Comparison of ENCODE assay signal across 10 cellular contexts in the genomic region with DNA sequence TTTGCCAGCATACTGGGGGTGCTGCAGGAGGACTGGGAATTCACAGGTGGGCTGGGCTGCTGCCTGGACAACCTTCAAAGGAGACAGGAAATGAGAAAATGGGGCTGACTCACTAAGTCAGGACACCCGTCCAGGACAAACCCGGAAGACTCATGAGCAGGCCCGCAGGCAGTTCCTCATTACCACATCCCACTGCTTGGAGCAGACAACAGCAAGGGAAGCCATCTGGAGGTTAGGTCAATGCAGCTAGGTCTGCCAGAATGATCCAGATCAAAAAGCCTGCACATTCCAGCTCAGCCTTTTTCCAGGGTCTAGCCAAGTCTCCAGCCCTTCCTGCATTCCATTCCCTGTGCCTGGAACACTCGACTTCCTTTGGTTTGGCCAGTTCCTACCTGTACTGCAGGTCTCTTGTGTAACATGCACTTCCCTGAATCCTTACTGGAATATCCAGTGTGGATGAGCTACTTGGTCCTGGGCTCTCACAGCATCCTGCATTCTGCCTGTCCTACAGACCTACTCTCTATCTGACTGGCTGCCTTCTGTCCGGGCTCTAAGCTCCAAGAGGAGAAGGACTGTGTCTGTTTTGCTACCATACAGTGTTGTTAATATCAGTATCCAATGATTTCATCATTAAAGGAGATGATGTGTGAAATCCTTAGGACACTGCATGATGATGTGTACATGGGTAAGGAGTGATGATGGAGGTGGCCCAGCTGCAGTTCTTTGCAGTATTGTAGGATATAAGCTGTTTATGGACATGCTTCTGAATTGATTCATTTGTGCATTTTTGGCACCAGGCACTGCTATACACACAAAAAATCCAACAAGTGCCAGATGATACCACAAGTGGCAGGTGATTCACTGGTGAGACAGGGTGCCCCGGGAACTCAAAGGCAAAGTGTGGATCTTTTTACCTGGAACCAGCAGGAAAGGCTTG.
DNase-seq lines count a peak whose midpoint lies in the region; TF ChIP-seq lines count a peak whose summit lies in the region.
"Had no signal": no experiment of that assay in that cellular context is flagged by ENCODE, and none has a peak within 500 bp of the region (broad histone marks: within the 10 kb centered on the region; RNA-seq: fewer than 3 reads in every experiment).

No MANE protein-coding gene starts in this region.

- H3K9me3 ChIP-seq in SK-N-SH (no peaks in the 10 kb centered on the region), suprapubic skin (no peaks in the 10 kb centered on the region), MM.1S (replicated peaks; ENCODE audit: insufficient read depth, low read length) (no peaks in the 10 kb centered on the region)
- H3K9me3 ChIP-seq: A549 had no signal

- WGBS in SK-N-SH (ENCODE audit: low lambda C conversion rate): 25% methylated on average over 6 of the region's 6 CpGs
- 42% methylated on average over 6 of the region's 6 CpGs for WGBS in suprapubic skin

- 0 out of 2 replicates have a peak, but pooled peaks have one; percentile 19 for TF ChIP-seq RAD21 in SK-N-SH (IDR thresholded peaks at IDR 0.05; ENCODE audit: low read length)

- TF ChIP-seq EP300 in SK-N-SH (IDR thresholded peaks at IDR 0.05; ENCODE audit: borderline replicate concordance in 1 of 2, low read depth in 1 of 2, low read length in 1 of 2): peak; percentile 48 to 70; a peak in 3 of 4 replicates
- no peak for TF ChIP-seq EP300 in suprapubic skin (IDR thresholded peaks at IDR 0.05)

- H3K4me1 ChIP-seq in SK-N-SH (ENCODE audit: control insufficient read depth in 1 of 2, insufficient read depth in 2 of 2, low read depth in 1 of 2, low read length in 1 of 2) (peaks cover 24 to 55% of the 10 kb centered on the region in 2 experiments; a peak in 3 of 4 replicates), suprapubic skin (peaks cover 14% of the 10 kb centered on the region), MM.1S (ENCODE audit: low read length) (no peaks in the 10 kb centered on the region)
- H3K4me1 ChIP-seq: A549 had no signal

- no peak for TF ChIP-seq CTCF in SK-N-SH (IDR thresholded peaks at IDR 0.05)
- no peak for TF ChIP-seq CTCF in fibroblast of villous mesenchyme (IDR thresholded peaks at IDR 0.05; ENCODE audit: insufficient read depth, low read depth, low read length)
- no peak for TF ChIP-seq CTCF in suprapubic skin (IDR thresholded peaks at IDR 0.05)
- no peak for TF ChIP-seq CTCF in MM.1S (IDR thresholded peaks at IDR 0.05; ENCODE audit: low read length)
- TF ChIP-seq CTCF in GM10266 (IDR thresholded peaks at IDR 0.05; ENCODE audit: control insufficient read depth, insufficient read depth, low read depth, missing control alignments): no peak

- no peaks in the 10 kb centered on the region for H3K27me3 ChIP-seq in SK-N-SH (ENCODE audit: insufficient read depth)
- H3K27me3 ChIP-seq in suprapubic skin: no peaks in the 10 kb centered on the region
- no peaks in the 10 kb centered on the region for H3K27me3 ChIP-seq in MM.1S (replicated peaks; ENCODE audit: insufficient read depth, low read length)

- H3K4me2 ChIP-seq in SK-N-SH (no peak overlapping the region), MM.1S (ENCODE audit: low read depth, low read length) (no peak overlapping the region)
- H3K4me2 ChIP-seq: A549 had no signal

- POLR2A ChIA-PET in SK-N-SH (lab: Yijun Ruan, JAX): no interaction called here

- H3K9ac ChIP-seq in SK-N-SH (no peak overlapping the region), MM.1S (ENCODE audit: low read length) (no peak overlapping the region)

- no peaks in the 10 kb centered on the region for H3K79me2 ChIP-seq in SK-N-SH (ENCODE audit: insufficient read depth)
- no peaks in the 10 kb centered on the region for H3K79me2 ChIP-seq in MM.1S (ENCODE audit: low read length)

- peaks cover 13% of the 10 kb centered on the region for H3F3A ChIP-seq in SK-N-SH (replicated peaks; ENCODE audit: insufficient read depth)
- H3F3A ChIP-seq in MM.1S (ENCODE audit: insufficient read depth, low read length): no peaks in the 10 kb centered on the region

- CTCF ChIA-PET in SK-N-SH (lab: Yijun Ruan, JAX): no interaction called here

- H3K36me3 ChIP-seq in SK-N-SH (replicated peaks in 1 of 2; ENCODE audit: control insufficient read depth in 1 of 2, insufficient read depth in 2 of 2, low read length in 1 of 2) (no peaks in the 10 kb centered on the region), suprapubic skin (no peaks in the 10 kb centered on the region), MM.1S (replicated peaks; ENCODE audit: insufficient read depth, low read length) (no peaks in the 10 kb centered on the region)

- no peaks in the 10 kb centered on the region for H3K9me2 ChIP-seq in SK-N-SH
- no peaks in the 10 kb centered on the region for H3K9me2 ChIP-seq in MM.1S (replicated peaks; ENCODE audit: insufficient read depth, low read length)

- no peak overlapping the region for H3K4me3 ChIP-seq in SK-N-SH (ENCODE audit: low read depth in 2 of 2, low read length in 1 of 2)
- no peak overlapping the region for H3K4me3 ChIP-seq in fibroblast of villous mesenchyme (ENCODE audit: low read depth, low read length)
- H3K4me3 ChIP-seq in suprapubic skin: no peak overlapping the region
- no peak overlapping the region for H3K4me3 ChIP-seq in MM.1S (ENCODE audit: low read length)
- H3K4me3 ChIP-seq: A549 had no signal

- peak overlapping the region; percentile 54; the same call in 1 of the 2 replicates for H2AFZ ChIP-seq in SK-N-SH (ENCODE audit: low read depth)
- H2AFZ ChIP-seq in MM.1S (ENCODE audit: low read length): no peak overlapping the region

- H3K27ac ChIP-seq in SK-N-SH (ENCODE audit: low read depth in 2 of 2, low read length in 1 of 2) (peak overlapping the region; percentile 46 to 63; a peak in 3 of 4 replicates), suprapubic skin (peak overlapping the region; percentile 20), MM.1S (ENCODE audit: low read length) (no peak overlapping the region)
- H3K27ac ChIP-seq: A549 had no signal

- no peaks in the 10 kb centered on the region for H4K20me1 ChIP-seq in SK-N-SH (ENCODE audit: insufficient read depth)
- no peaks in the 10 kb centered on the region for H4K20me1 ChIP-seq in MM.1S (ENCODE audit: insufficient read depth, low read length)

- DNase-seq in NCI-H1694 treated with DMSO at 0.1 percent for 48 hours (lab: John Stamatoyannopoulos, UW): peak; percentile 9
- no peak for DNase-seq in NCI-H1694 (lab: John Stamatoyannopoulos, UW)
- peak; percentile 54 for DNase-seq in SK-N-SH
- DNase-seq in fibroblast of villous mesenchyme (ENCODE audit: low read depth): peak; percentile 68
- peak in 1 of 2 donors; percentile 69 for DNase-seq in suprapubic skin (ENCODE audit: low spot score in 2 of 2)
- DNase-seq in GF-D8 (lab: John Stamatoyannopoulos, UW): no peak
- DNase-seq in MM.1S: no peak
- no peak for DNase-seq in GM10266 (ENCODE audit: extremely low spot score)
- DNase-seq: NCI-H187 treated with DMSO at 0.1 percent for 48 hours had no signal

- TF ChIP-seq POLR2A in suprapubic skin (IDR thresholded peaks at IDR 0.05): no peak

TF ChIP-seq in SK-N-SH, 30 proteins besides CTCF, POLR2A, EP300 and RAD21 (continues in another document):
- TF ChIP-seq, protein P1, sequence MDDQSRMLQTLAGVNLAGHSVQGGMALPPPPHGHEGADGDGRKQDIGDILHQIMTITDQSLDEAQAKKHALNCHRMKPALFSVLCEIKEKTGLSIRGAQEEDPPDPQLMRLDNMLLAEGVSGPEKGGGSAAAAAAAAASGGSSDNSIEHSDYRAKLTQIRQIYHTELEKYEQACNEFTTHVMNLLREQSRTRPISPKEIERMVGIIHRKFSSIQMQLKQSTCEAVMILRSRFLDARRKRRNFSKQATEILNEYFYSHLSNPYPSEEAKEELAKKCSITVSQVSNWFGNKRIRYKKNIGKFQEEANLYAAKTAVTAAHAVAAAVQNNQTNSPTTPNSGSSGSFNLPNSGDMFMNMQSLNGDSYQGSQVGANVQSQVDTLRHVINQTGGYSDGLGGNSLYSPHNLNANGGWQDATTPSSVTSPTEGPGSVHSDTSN (IDR thresholded peaks at IDR 0.05): peak; percentile 32; the same call in 1 of the 2 replicates
- no peak for TF ChIP-seq EZH2phosphoT487 (IDR thresholded peaks at IDR 0.05; ENCODE audit: borderline replicate concordance, low read depth)
- peak; percentile 55 for TF ChIP-seq CHD2 (IDR thresholded peaks at IDR 0.05; ENCODE audit: low read length, partially characterized antibody)
- TF ChIP-seq TAF1 (IDR thresholded peaks at IDR 0.05; ENCODE audit: borderline replicate concordance, low read depth, low read length): no peak
- TF ChIP-seq, protein P2, sequence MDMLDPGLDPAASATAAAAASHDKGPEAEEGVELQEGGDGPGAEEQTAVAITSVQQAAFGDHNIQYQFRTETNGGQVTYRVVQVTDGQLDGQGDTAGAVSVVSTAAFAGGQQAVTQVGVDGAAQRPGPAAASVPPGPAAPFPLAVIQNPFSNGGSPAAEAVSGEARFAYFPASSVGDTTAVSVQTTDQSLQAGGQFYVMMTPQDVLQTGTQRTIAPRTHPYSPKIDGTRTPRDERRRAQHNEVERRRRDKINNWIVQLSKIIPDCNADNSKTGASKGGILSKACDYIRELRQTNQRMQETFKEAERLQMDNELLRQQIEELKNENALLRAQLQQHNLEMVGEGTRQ (IDR thresholded peaks at IDR 0.05; ENCODE audit: borderline replicate concordance, low read depth, low read length): no peak
- TF ChIP-seq GATA2 (CRISPR knock-in tag; IDR thresholded peaks at IDR 0.05): no peak
- peak; percentile 71 for TF ChIP-seq RCOR1 (IDR thresholded peaks at IDR 0.05; ENCODE audit: low read length)
- TF ChIP-seq NFIC (IDR thresholded peaks at IDR 0.05; ENCODE audit: borderline replicate concordance): peak; percentile 79
- peak; percentile 63 for TF ChIP-seq TCF12 (IDR thresholded peaks at IDR 0.05)
- no peak for TF ChIP-seq FOXM1 (IDR thresholded peaks at IDR 0.05; ENCODE audit: low read depth)
- peak; percentile 56; the same call in 1 of the 2 replicates for TF ChIP-seq FOSL2 (IDR thresholded peaks at IDR 0.05; ENCODE audit: borderline replicate concordance, low read depth)
- no peak for TF ChIP-seq GABPA (IDR thresholded peaks at IDR 0.05; ENCODE audit: low read depth)
- TF ChIP-seq RFX5 (IDR thresholded peaks at IDR 0.05; ENCODE audit: low read length): no peak
- no peak for TF ChIP-seq YY1 (IDR thresholded peaks at IDR 0.05; ENCODE audit: low read depth)
- no peak for TF ChIP-seq POLR2AphosphoS5 (IDR thresholded peaks at IDR 0.05; ENCODE audit: low read depth, low read length)
- no peak for TF ChIP-seq MEF2A (IDR thresholded peaks at IDR 0.05; ENCODE audit: borderline replicate concordance, low read depth)
- TF ChIP-seq SIN3A (IDR thresholded peaks at IDR 0.05; ENCODE audit: borderline replicate concordance, low read depth, low read length): no peak
- TF ChIP-seq, protein P3, sequence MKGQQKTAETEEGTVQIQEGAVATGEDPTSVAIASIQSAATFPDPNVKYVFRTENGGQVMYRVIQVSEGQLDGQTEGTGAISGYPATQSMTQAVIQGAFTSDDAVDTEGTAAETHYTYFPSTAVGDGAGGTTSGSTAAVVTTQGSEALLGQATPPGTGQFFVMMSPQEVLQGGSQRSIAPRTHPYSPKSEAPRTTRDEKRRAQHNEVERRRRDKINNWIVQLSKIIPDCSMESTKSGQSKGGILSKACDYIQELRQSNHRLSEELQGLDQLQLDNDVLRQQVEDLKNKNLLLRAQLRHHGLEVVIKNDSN (IDR thresholded peaks at IDR 0.05; ENCODE audit: borderline replicate concordance, low read depth): no peak

Comparison
In these comparisons a context has a peak if more than half of its experiments do, and no peak if none do; other contexts are left out.
1. DNase-seq: peak in NCI-H1694 treated with DMSO at 0.1 percent for 48 hours (single experiment), SK-N-SH (single experiment) and fibroblast of villous mesenchyme (single experiment); none in NCI-H1694 (single experiment), GF-D8 (single experiment), MM.1S (single experiment) and GM10266 (single experiment).